In genomic region chr15:85837881-85838280, GRCh38 we compare ENCODE assay signal across 3 cellular contexts.
TF ChIP-seq lines count a peak whose summit lies in the region.

No MANE protein-coding gene starts in this region.

TF ChIP-seq in A549, 52 proteins besides CTCF, POLR2A, EP300 and RAD21:
- TF ChIP-seq FOSB (CRISPR knock-in tag; IDR thresholded peaks at IDR 0.05): no peak

TF ChIP-seq in GM23338, 12 proteins besides CTCF, POLR2A, EP300 and RAD21:
- TF ChIP-seq EZH2 (IDR thresholded peaks at IDR 0.05; ENCODE audit: low read depth, unreplicated experiment): no peak
- TF ChIP-seq ZNF114 (CRISPR knock-in tag; IDR thresholded peaks at IDR 0.05): no peak
- TF ChIP-seq CREB1 (CRISPR knock-in tag; IDR thresholded peaks at IDR 0.05; ENCODE audit: low read depth): no peak
- TF ChIP-seq ETS1 (IDR thresholded peaks at IDR 0.05): no peak
- no peak for TF ChIP-seq EZH2phosphoT487 (IDR thresholded peaks at IDR 0.05; ENCODE audit: unreplicated experiment)
- no peak for TF ChIP-seq STAT1 (IDR thresholded peaks at IDR 0.05; ENCODE audit: unreplicated experiment)
- no peak for TF ChIP-seq NANOG (IDR thresholded peaks at IDR 0.05; ENCODE audit: borderline replicate concordance)
- no peak for TF ChIP-seq POLR2AphosphoS5 (IDR thresholded peaks at IDR 0.05; ENCODE audit: low read depth)
- TF ChIP-seq REST (IDR thresholded peaks at IDR 0.05; ENCODE audit: unreplicated experiment): no peak
- TF ChIP-seq JUNB (IDR thresholded peaks at IDR 0.05; ENCODE audit: unreplicated experiment): no peak
- TF ChIP-seq ZNF462 (CRISPR knock-in tag; IDR thresholded peaks at IDR 0.05): no peak
- TF ChIP-seq ZNF331 (CRISPR knock-in tag; IDR thresholded peaks at IDR 0.05; ENCODE audit: low read depth): no peak
TF ChIP-seq in GM23338: peak in this region for 0.

TF ChIP-seq in H1, 55 proteins besides CTCF, POLR2A, EP300 and RAD21:
- TF ChIP-seq HDAC2 (IDR thresholded peaks at IDR 0.05; ENCODE audit: borderline replicate concordance in 1 of 2, low read depth in 2 of 2, low read length in 2 of 2): no peak
- TF ChIP-seq CHD1 (IDR thresholded peaks at IDR 0.05; ENCODE audit: low read depth, low read length): no peak
- TF ChIP-seq SAP30 (IDR thresholded peaks at IDR 0.05; ENCODE audit: insufficient read depth, insufficient replicate concordance, low read length): no peak
- TF ChIP-seq ZNF274 (IDR thresholded peaks at IDR 0.05; ENCODE audit: borderline replicate concordance, extremely low read depth, low read length): no peak
- no peak for TF ChIP-seq CHD7 (IDR thresholded peaks at IDR 0.05; ENCODE audit: insufficient replicate concordance, low read length)
- no peak for TF ChIP-seq NANOG (IDR thresholded peaks at IDR 0.05; ENCODE audit: insufficient read depth, low read depth, low read length, poor library complexity, severe bottlenecking)
- no peak for TF ChIP-seq SP4 (IDR thresholded peaks at IDR 0.05; ENCODE audit: low read length)
- TF ChIP-seq KDM1A (IDR thresholded peaks at IDR 0.05; ENCODE audit: borderline replicate concordance, low read length): no peak
- TF ChIP-seq ASH2L (IDR thresholded peaks at IDR 0.05; ENCODE audit: low read length): no peak
- TF ChIP-seq TAF7 (optimal IDR thresholded peaks at IDR 0.05; ENCODE audit: borderline replicate concordance, low read depth, low read length): no peak
- TF ChIP-seq NRF1 (IDR thresholded peaks at IDR 0.05; ENCODE audit: low read depth, low read length): no peak
- no peak for TF ChIP-seq RXRA (IDR thresholded peaks at IDR 0.05; ENCODE audit: insufficient read depth, low read depth, low read length)
- TF ChIP-seq BCL11A (IDR thresholded peaks at IDR 0.05; ENCODE audit: low read depth in 2 of 2, low read length in 2 of 2): no peak
- TF ChIP-seq RNF2 (IDR thresholded peaks at IDR 0.05; ENCODE audit: borderline replicate concordance, low read depth, low read length, missing control alignments, poor library complexity, severe bottlenecking): no peak
- TF ChIP-seq ATF2 (IDR thresholded peaks at IDR 0.05; ENCODE audit: low read length): no peak
- no peak for TF ChIP-seq CEBPB (IDR thresholded peaks at IDR 0.05; ENCODE audit: low read depth, low read length)
- no peak for TF ChIP-seq SRF (IDR thresholded peaks at IDR 0.05; ENCODE audit: low read depth, low read length)
